ENCODE assay signal across 8 cellular contexts in genomic region chr22:27919222-27919942, GRCh38. TPM values are rescaled to one million over a fixed set of nuclear protein-coding genes. Genes with fewer than 3 reads are reported as not detected.
DNase-seq lines count a peak whose midpoint lies in the region; ATAC-seq and TF ChIP-seq lines count a peak whose summit lies in the region.

TSS of gene PITPNB (minus strand) at chr22:27919256. CDS start at chr22:27919191, 65 bp downstream.

- TF ChIP-seq CTCF in MM.1S (IDR thresholded peaks at IDR 0.05; ENCODE audit: low read length) = no peak
- TF ChIP-seq CTCF in fibroblast of the aortic adventitia (IDR thresholded peaks at IDR 0.05; ENCODE audit: insufficient read depth, low read length) = no peak
- no peak for TF ChIP-seq CTCF in nephron (IDR thresholded peaks at IDR 0.05; ENCODE audit: unreplicated experiment in 3 of 3)

- peaks cover 51% of the 10 kb centered on the region for H3K4me1 Mint-ChIP-seq in nephron

- peak within 1 kb of the TSS; percentile 98 for H2AFZ ChIP-seq in MM.1S (ENCODE audit: low read length)

- DNase-seq in HAP-1 (ENCODE audit: low spot score in 2 of 2) (peak; percentile 95 to 99), MM.1S (peak; percentile 98), SHP77 treated with DMSO at 0.1 percent for 48 hours (lab: John Stamatoyannopoulos, UW) (peak; percentile 91), fibroblast of the aortic adventitia (ENCODE audit: low read depth) (peak; percentile 99)
- peak; percentile 99 for DNase-seq in activated effector memory CD4-positive, alpha-beta T cell treated with anti-CD3 and anti-CD28 coated beads, Interleukin-2, amount 50 U/mL, for 16 hours
- DNase-seq in stimulated activated naive CD8-positive, alpha-beta T cell treated with anti-CD3 and anti-CD28 coated beads, Interleukin-15, Interleukin-2, amounts not matched to agents 100 U/mL and 50 U/mL, for 24 hours = peak; percentile 100

- H4K20me1 ChIP-seq in MM.1S (ENCODE audit: insufficient read depth, low read length) = peaks cover 25% of the 10 kb centered on the region

- no peaks in the 10 kb centered on the region for H3K9me3 Mint-ChIP-seq in nephron

- ATAC-seq in stimulated activated naive CD8-positive, alpha-beta T cell treated with anti-CD3 and anti-CD28 coated beads, Interleukin-15, Interleukin-2, amounts not matched to agents 100 U/mL and 50 U/mL, for 24 hours = peak; percentile 87

- H3K27me3 ChIP-seq in HAP-1 (ENCODE audit: low read depth) (no peaks in the 10 kb centered on the region), MM.1S (replicated peaks; ENCODE audit: insufficient read depth, low read length) (no peaks in the 10 kb centered on the region)

- H3K9me2 ChIP-seq in MM.1S (replicated peaks; ENCODE audit: insufficient read depth, low read length) = no peaks in the 10 kb centered on the region

- peaks cover 94% of the 10 kb centered on the region for H3K79me2 ChIP-seq in MM.1S (ENCODE audit: low read length)

- H3K9me3 ChIP-seq in ES-I3 (ENCODE audit: control insufficient read depth, insufficient read depth, low read length) = no peaks in the 10 kb centered on the region
- H3K9me3 ChIP-seq in HAP-1 = no peaks in the 10 kb centered on the region; the same call in 1 of the 2 replicates
- H3K9me3 ChIP-seq in MM.1S (replicated peaks; ENCODE audit: insufficient read depth, low read length) = no peaks in the 10 kb centered on the region

- H3K9ac ChIP-seq in ES-I3 (ENCODE audit: low read depth, low read length) (peak within 1 kb of the TSS; percentile 86), MM.1S (ENCODE audit: low read length) (peak within 1 kb of the TSS; percentile 88)

- H3K4me2 ChIP-seq in MM.1S (ENCODE audit: low read depth, low read length) = peak within 1 kb of the TSS; percentile 91

- H3K4me3 Mint-ChIP-seq in nephron = peak within 1 kb of the TSS; percentile 93 to 100 (median 93)

- H3K27ac Mint-ChIP-seq in nephron = peak within 1 kb of the TSS; percentile 94 to 99 (median 98)

- peak within 1 kb of the TSS; percentile 70 for H3K27ac ChIP-seq in MM.1S (ENCODE audit: low read length)

- in situ Hi-C loops in HAP-1 (cut with MboI; ENCODE audit: low sequenced_read_pairs) = no loop called here

- H3K4me3 ChIP-seq in HAP-1 = peak within 1 kb of the TSS; percentile 80
- H3K4me3 ChIP-seq in MM.1S (ENCODE audit: low read length) = peak within 1 kb of the TSS; percentile 93
- peak within 1 kb of the TSS; percentile 90 for H3K4me3 ChIP-seq in fibroblast of the aortic adventitia (ENCODE audit: low read depth, low read length)

- H3K4me1 ChIP-seq in ES-I3 (ENCODE audit: insufficient read depth, low read length) (peaks cover 12% of the 10 kb centered on the region), HAP-1 (peaks cover 48% of the 10 kb centered on the region), MM.1S (ENCODE audit: low read length) (peaks cover 17% of the 10 kb centered on the region)

- peaks cover 6% of the 10 kb centered on the region; the same call in 1 of the 2 replicates for H3F3A ChIP-seq in MM.1S (ENCODE audit: insufficient read depth, low read length)

- no peaks in the 10 kb centered on the region for H3K27me3 Mint-ChIP-seq in nephron (ENCODE audit: low read depth)

- peaks cover 24% of the 10 kb centered on the region for H3K36me3 Mint-ChIP-seq in nephron (ENCODE audit: low read depth)

- H3K36me3 ChIP-seq in ES-I3 (ENCODE audit: insufficient read depth, low read length) (0 out of 2 replicates have a peak, but pooled peaks cover 5% of the 10 kb centered on the region), HAP-1 (replicated peaks) (peaks cover 17% of the 10 kb centered on the region), MM.1S (replicated peaks; ENCODE audit: insufficient read depth, low read length) (0 out of 2 replicates have a peak, but pooled peaks cover 8% of the 10 kb centered on the region)

RNA-seq across cellular contexts. Expression of gene PITPNB, which starts in this region (rescaled TPM):
- total RNA-seq in fibroblast of the aortic adventitia (ENCODE audit: low replicate concordance) = 22.1 and 26.8 TPM in 2 replicates

Comparison
In these comparisons a context has a peak if more than half of its experiments do, and no peak if none do; other contexts are left out.
1. Peak in every context shown above with its lines: DNase-seq, ATAC-seq, H3K4me3 ChIP-seq and H3K27ac ChIP-seq.